In the genomic region with DNA sequence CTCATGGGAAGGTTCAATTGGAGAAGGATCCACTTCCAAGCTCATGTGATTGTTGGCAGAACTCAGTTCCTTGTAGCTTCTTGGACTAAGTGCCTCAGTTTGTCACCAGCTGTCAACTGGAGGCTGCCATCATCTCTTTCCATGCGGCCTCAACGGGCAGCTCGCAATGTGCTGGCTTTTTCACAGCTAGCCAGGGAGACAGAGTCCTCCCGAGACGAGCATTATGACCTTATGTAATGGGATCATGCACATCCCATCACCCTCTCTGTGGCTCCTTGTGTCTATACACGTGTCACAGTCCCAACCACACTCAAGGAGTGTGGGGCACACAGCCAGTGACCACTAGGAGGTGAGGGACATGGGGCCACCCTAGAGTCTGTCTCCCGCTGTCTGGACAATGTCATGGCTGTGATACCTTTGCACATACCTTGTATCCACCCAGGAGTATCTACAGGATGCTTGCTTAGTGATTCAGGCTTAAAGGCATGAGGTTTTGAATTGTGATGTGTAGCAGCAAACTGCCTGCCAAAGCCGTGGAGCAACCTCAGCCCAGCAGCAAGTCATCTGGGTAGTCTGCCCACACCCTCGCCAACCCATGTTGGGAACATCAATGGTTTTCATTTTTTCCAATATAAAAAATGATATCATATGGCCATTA, we compare ENCODE assay signal across 29 cellular contexts. TPM values are rescaled to one million over a fixed set of nuclear protein-coding genes. Genes with fewer than 3 reads are reported as not detected.
DNase-seq lines count a peak whose midpoint lies in the region; ATAC-seq and TF ChIP-seq lines count a peak whose summit lies in the region.
"Had no signal": no experiment of that assay in that cellular context is flagged by ENCODE, and none has a peak within 500 bp of the region (broad histone marks: within the 10 kb centered on the region; RNA-seq: fewer than 3 reads in every experiment).

No MANE protein-coding gene starts in this region.

- TF ChIP-seq CTCF in SK-N-SH (IDR thresholded peaks at IDR 0.05) (no peak), RWPE2 (IDR thresholded peaks at IDR 0.05; ENCODE audit: poor library complexity, severe bottlenecking) (no peak), foreskin keratinocyte (conservative IDR thresholded peaks at IDR 0.05) (no peak), upper lobe of right lung (IDR thresholded peaks at IDR 0.05) (no peak)

- H3K4me3 ChIP-seq in SK-N-SH (ENCODE audit: low read depth in 2 of 2, low read length in 1 of 2) (no peak overlapping the region), RWPE2 (ENCODE audit: severe bottlenecking) (no peak overlapping the region), upper lobe of right lung (no peak overlapping the region)
- H3K4me3 ChIP-seq: left lung, stomach, transverse colon had no signal

- ATAC-seq in SK-N-SH treated with all-trans-retinoic acid at 6 μM for 48 hours (no peak), RWPE2 (ENCODE audit: low read depth) (peak; percentile 84), foreskin keratinocyte (no peak), upper lobe of right lung (peak; percentile 33)
- ATAC-seq: esophagus mucosa; left lung; natural killer cell treated with Interleukin-12 subunit alpha and Interleukin-12 subunit beta and Interleukin-15 and Interleukin-18, amount 100 ng/mL, for 72 hours; T-cell had no signal

- no peaks in the 10 kb centered on the region for H4K20me1 ChIP-seq in SK-N-SH (ENCODE audit: insufficient read depth)

- H3F3A ChIP-seq in SK-N-SH (replicated peaks; ENCODE audit: insufficient read depth) = no peaks in the 10 kb centered on the region

- 23% methylated on average over 7 of the region's 9 CpGs for WGBS in SK-N-SH (ENCODE audit: low lambda C conversion rate)

- peaks cover 8% of the 10 kb centered on the region; the same call in 1 of the 2 replicates for H3K27me3 ChIP-seq in SK-N-SH (ENCODE audit: insufficient read depth)
- H3K27me3 ChIP-seq in RWPE2 (ENCODE audit: insufficient read depth, poor library complexity, severe bottlenecking) = no peaks in the 10 kb centered on the region
- H3K27me3 ChIP-seq in foreskin keratinocyte = no peaks in the 10 kb centered on the region
- H3K27me3 ChIP-seq in upper lobe of right lung = no peaks in the 10 kb centered on the region

- H3K4me2 ChIP-seq in SK-N-SH = no peak overlapping the region

- intact Hi-C loops in upper lobe of right lung (cut with DNase I) = no loop called here

- H3K9me2 ChIP-seq in SK-N-SH = no peaks in the 10 kb centered on the region

- H3K9ac ChIP-seq in SK-N-SH = no peak overlapping the region

- H2AFZ ChIP-seq in SK-N-SH (ENCODE audit: low read depth) = peak overlapping the region; percentile 59; the same call in 1 of the 2 replicates

- H3K4me1 ChIP-seq in SK-N-SH (ENCODE audit: control insufficient read depth in 1 of 2, insufficient read depth in 2 of 2, low read depth in 1 of 2, low read length in 1 of 2) (peaks cover 0 to 2% of the 10 kb centered on the region in 2 experiments; a peak in 1 of 4 replicates), RWPE2 (ENCODE audit: insufficient read depth, poor library complexity, severe bottlenecking) (no peaks in the 10 kb centered on the region), foreskin keratinocyte (no peaks in the 10 kb centered on the region), upper lobe of right lung (peaks cover 3% of the 10 kb centered on the region)
- H3K4me1 ChIP-seq: left lung, stomach, transverse colon had no signal

- no peaks in the 10 kb centered on the region for H3K79me2 ChIP-seq in SK-N-SH (ENCODE audit: insufficient read depth)

- TF ChIP-seq EP300 in SK-N-SH (IDR thresholded peaks at IDR 0.05; ENCODE audit: borderline replicate concordance in 1 of 2, low read depth in 1 of 2, low read length in 1 of 2) = no peak

- POLR2A ChIA-PET in SK-N-SH (lab: Yijun Ruan, JAX) = no interaction called here

- DNase-seq in SK-N-SH = no peak
- peak; percentile 38 for DNase-seq in RWPE2 (ENCODE audit: low spot score)
- peak; percentile 36 to 50 for DNase-seq in foreskin keratinocyte
- no peak for DNase-seq in upper lobe of right lung
- DNase-seq in activated gamma-delta T cell (lab: John Stamatoyannopoulos, UW) = no peak
- no peak for DNase-seq in activated effector memory CD4-positive, alpha-beta T cell treated with anti-CD3 and anti-CD28 coated beads, Interleukin-2, amount 50 U/mL, for 16 hours
- DNase-seq in NCI-H446 treated with DMSO at 0.1 percent for 48 hours (lab: John Stamatoyannopoulos, UW) = no peak
- DNase-seq: 8988T; activated CD4-positive, alpha-beta T cell treated with anti-CD3 and anti-CD28 coated beads, Interleukin-2, amount 10 ng/mL, durations not matched to agents 7 days and 5 days; activated naive CD4-positive, alpha-beta T cell treated with anti-CD3 and anti-CD28 coated beads, Interleukin-2, amount 50 U/mL, for 16 hours; activated T-cell treated with anti-CD3 and anti-CD28 coated beads for 4 hours; anterior cingulate cortex; Calu3; cerebellar nuclear complex; effector CD4-positive, alpha-beta T cell; left lung; midbrain; NCI-H1436; posterior cingulate gyrus; SHP77; stomach; T-cell; transverse colon had no signal

- CTCF ChIA-PET in SK-N-SH (lab: Yijun Ruan, JAX) = interaction anchor here (0.7 to 1.7 kb wide), 3 partner anchors 12 to 299 kb away, joined by 3 to 5 read pairs (median 3); a partner anchor contains a TSS

- H3K36me3 ChIP-seq in SK-N-SH (replicated peaks in 1 of 2; ENCODE audit: control insufficient read depth in 1 of 2, insufficient read depth in 2 of 2, low read length in 1 of 2) (no peaks in the 10 kb centered on the region), RWPE2 (ENCODE audit: low read depth) (no peaks in the 10 kb centered on the region), upper lobe of right lung (no peaks in the 10 kb centered on the region)
- H3K36me3 ChIP-seq: left lung, stomach, transverse colon had no signal

- H3K27ac ChIP-seq in SK-N-SH (ENCODE audit: low read depth in 2 of 2, low read length in 1 of 2) (no peak overlapping the region), RWPE2 (ENCODE audit: poor library complexity, severe bottlenecking) (no peak overlapping the region), foreskin keratinocyte (no peak overlapping the region), upper lobe of right lung (no peak overlapping the region)
- H3K27ac ChIP-seq: left lung, stomach, transverse colon had no signal

- TF ChIP-seq RAD21 in SK-N-SH (IDR thresholded peaks at IDR 0.05; ENCODE audit: low read length) = no peak

- no peaks in the 10 kb centered on the region for H3K9me3 ChIP-seq in SK-N-SH
- no peaks in the 10 kb centered on the region for H3K9me3 ChIP-seq in RWPE2 (ENCODE audit: severe bottlenecking)
- no peaks in the 10 kb centered on the region for H3K9me3 ChIP-seq in upper lobe of right lung
- H3K9me3 ChIP-seq: left lung had no signal

TF ChIP-seq in SK-N-SH, 30 proteins besides CTCF, POLR2A, EP300 and RAD21 (continues in another document):
- TF ChIP-seq CHD2 (IDR thresholded peaks at IDR 0.05; ENCODE audit: low read length, partially characterized antibody) = no peak
- TF ChIP-seq GABPA (IDR thresholded peaks at IDR 0.05; ENCODE audit: low read depth) = no peak
- no peak for TF ChIP-seq RCOR1 (IDR thresholded peaks at IDR 0.05; ENCODE audit: low read length)
- no peak for TF ChIP-seq FOSL2 (IDR thresholded peaks at IDR 0.05; ENCODE audit: borderline replicate concordance, low read depth)
- TF ChIP-seq MXI1 (IDR thresholded peaks at IDR 0.05; ENCODE audit: low read depth, low read length) = no peak
- no peak for TF ChIP-seq TEAD4 (IDR thresholded peaks at IDR 0.05; ENCODE audit: borderline replicate concordance, insufficient read depth)
- no peak for TF ChIP-seq TAF1 (IDR thresholded peaks at IDR 0.05; ENCODE audit: borderline replicate concordance, low read depth, low read length)
- no peak for TF ChIP-seq SIN3A (IDR thresholded peaks at IDR 0.05; ENCODE audit: borderline replicate concordance, low read depth, low read length)
- no peak for TF ChIP-seq JUND (IDR thresholded peaks at IDR 0.05)

TF ChIP-seq in SK-N-SH treated with all-trans-retinoic acid at 6 μM for 48 hours, 23 proteins besides CTCF, POLR2A, EP300 and RAD21 (continues in another document):
- TF ChIP-seq PPARA (CRISPR knock-in tag; IDR thresholded peaks at IDR 0.05; ENCODE audit: borderline replicate concordance) (no peak), ZFP30 (CRISPR knock-in tag; IDR thresholded peaks at IDR 0.05) (no peak), ZC3H10 (CRISPR knock-in tag; IDR thresholded peaks at IDR 0.05) (no peak), ISL1 (CRISPR knock-in tag; IDR thresholded peaks at IDR 0.05) (no peak)

RNA-seq across cellular contexts. Expression of a gene that starts 3.9 kb away (rescaled TPM):
- not detected in 2 replicates for polyA plus RNA-seq in SK-N-SH (2012; rRNA removed)
- polyA plus RNA-seq in SK-N-SH (2012; cell fraction: cytosol; rRNA removed) = not detected in 2 replicates
- not detected in 2 replicates for polyA plus RNA-seq in SK-N-SH (2012; cell fraction: nucleus; rRNA removed)
- total RNA-seq in foreskin keratinocyte = not detected in 2 replicates
- not detected in 2 replicates for polyA plus RNA-seq in foreskin keratinocyte
- total RNA-seq in upper lobe of right lung = not detected
- total RNA-seq: activated CD4-positive, alpha-beta T cell treated with anti-CD3 and anti-CD28 coated beads, Interleukin-2, amount 10 ng/mL, durations not matched to agents 7 days and 5 days; Calu3; esophagus mucosa; glomerular endothelial cell; left lung; natural killer cell treated with Interleukin-12 subunit alpha and Interleukin-12 subunit beta and Interleukin-15 and Interleukin-18, amount 100 ng/mL, for 72 hours; skeletal muscle tissue; stomach; T-cell; transverse colon had no signal
- polyA plus RNA-seq: BJ, stomach had no signal

RNA-seq across cellular contexts. Expression of a gene that starts 4.2 kb away (rescaled TPM):
- polyA plus RNA-seq in SK-N-SH (2012; rRNA removed) (not detected in 2 replicates), foreskin keratinocyte (not detected in 2 replicates)
- not detected in 2 replicates for polyA plus RNA-seq in SK-N-SH (2012; cell fraction: cytosol; rRNA removed)
- polyA plus RNA-seq in SK-N-SH (2012; cell fraction: nucleus; rRNA removed) = not detected in 2 replicates
- total RNA-seq in foreskin keratinocyte (not detected in 2 replicates), upper lobe of right lung (not detected)
- total RNA-seq: activated CD4-positive, alpha-beta T cell treated with anti-CD3 and anti-CD28 coated beads, Interleukin-2, amount 10 ng/mL, durations not matched to agents 7 days and 5 days; Calu3; esophagus mucosa; glomerular endothelial cell; left lung; natural killer cell treated with Interleukin-12 subunit alpha and Interleukin-12 subunit beta and Interleukin-15 and Interleukin-18, amount 100 ng/mL, for 72 hours; skeletal muscle tissue; stomach; T-cell; transverse colon had no signal
- polyA plus RNA-seq: BJ, stomach had no signal

RNA-seq across cellular contexts. Expression of a gene that starts 15.7 kb away (rescaled TPM):
- not detected in 2 replicates for polyA plus RNA-seq in SK-N-SH (2012; rRNA removed)
- not detected in 2 replicates for polyA plus RNA-seq in SK-N-SH (2012; cell fraction: cytosol; rRNA removed)
- polyA plus RNA-seq in SK-N-SH (2012; cell fraction: nucleus; rRNA removed) = not detected in 2 replicates
- total RNA-seq in foreskin keratinocyte = not detected in 2 replicates
- not detected in 2 replicates for polyA plus RNA-seq in foreskin keratinocyte
- not detected for total RNA-seq in upper lobe of right lung
- total RNA-seq: activated CD4-positive, alpha-beta T cell treated with anti-CD3 and anti-CD28 coated beads, Interleukin-2, amount 10 ng/mL, durations not matched to agents 7 days and 5 days; Calu3; esophagus mucosa; glomerular endothelial cell; left lung; natural killer cell treated with Interleukin-12 subunit alpha and Interleukin-12 subunit beta and Interleukin-15 and Interleukin-18, amount 100 ng/mL, for 72 hours; skeletal muscle tissue; stomach; T-cell; transverse colon had no signal
- polyA plus RNA-seq: BJ, stomach had no signal

RNA-seq across cellular contexts. Expression of a gene that starts 15.8 kb away (rescaled TPM):
- polyA plus RNA-seq in SK-N-SH (2012; rRNA removed) = not detected in 2 replicates
- polyA plus RNA-seq in SK-N-SH (2012; cell fraction: cytosol; rRNA removed) = not detected in 2 replicates
- polyA plus RNA-seq in SK-N-SH (2012; cell fraction: nucleus; rRNA removed) = not detected in 2 replicates
- total RNA-seq in foreskin keratinocyte = not detected in 2 replicates
- polyA plus RNA-seq in foreskin keratinocyte = not detected in 2 replicates
- total RNA-seq in upper lobe of right lung = not detected
- total RNA-seq: activated CD4-positive, alpha-beta T cell treated with anti-CD3 and anti-CD28 coated beads, Interleukin-2, amount 10 ng/mL, durations not matched to agents 7 days and 5 days; Calu3; esophagus mucosa; glomerular endothelial cell; left lung; natural killer cell treated with Interleukin-12 subunit alpha and Interleukin-12 subunit beta and Interleukin-15 and Interleukin-18, amount 100 ng/mL, for 72 hours; skeletal muscle tissue; stomach; T-cell; transverse colon had no signal
- polyA plus RNA-seq: BJ had no signal

RNA-seq across cellular contexts. Expression of a gene that starts 22.7 kb away (rescaled TPM):
- not detected in 2 replicates for polyA plus RNA-seq in SK-N-SH (2012; rRNA removed)
- polyA plus RNA-seq in SK-N-SH (2012; cell fraction: cytosol; rRNA removed) = not detected in 2 replicates
- polyA plus RNA-seq in SK-N-SH (2012; cell fraction: nucleus; rRNA removed) = not detected in 2 replicates
- total RNA-seq in foreskin keratinocyte = not detected in 2 replicates
- not detected in 2 replicates for polyA plus RNA-seq in foreskin keratinocyte
- total RNA-seq in upper lobe of right lung = not detected
- total RNA-seq: activated CD4-positive, alpha-beta T cell treated with anti-CD3 and anti-CD28 coated beads, Interleukin-2, amount 10 ng/mL, durations not matched to agents 7 days and 5 days; Calu3; esophagus mucosa; glomerular endothelial cell; left lung; natural killer cell treated with Interleukin-12 subunit alpha and Interleukin-12 subunit beta and Interleukin-15 and Interleukin-18, amount 100 ng/mL, for 72 hours; skeletal muscle tissue; stomach; T-cell; transverse colon had no signal
- polyA plus RNA-seq: BJ, stomach had no signal

Comparison
In these comparisons a context has a peak if more than half of its experiments do, and no peak if none do; other contexts are left out.
1. DNase-seq: peak in RWPE2 (single experiment) and foreskin keratinocyte (2 of 2); none in SK-N-SH (single experiment), upper lobe of right lung (single experiment), activated gamma-delta T cell (single experiment), activated effector memory CD4-positive, alpha-beta T cell treated with anti-CD3 and anti-CD28 coated beads, Interleukin-2, amount 50 U/mL, for 16 hours (single experiment) and NCI-H446 treated with DMSO at 0.1 percent for 48 hours (single experiment).
2. ATAC-seq: peak in RWPE2 (single experiment) and upper lobe of right lung (single experiment); none in SK-N-SH treated with all-trans-retinoic acid at 6 μM for 48 hours (single experiment) and foreskin keratinocyte (single experiment).